Comparison of ENCODE assay signal across 10 cellular contexts in the genomic region with DNA sequence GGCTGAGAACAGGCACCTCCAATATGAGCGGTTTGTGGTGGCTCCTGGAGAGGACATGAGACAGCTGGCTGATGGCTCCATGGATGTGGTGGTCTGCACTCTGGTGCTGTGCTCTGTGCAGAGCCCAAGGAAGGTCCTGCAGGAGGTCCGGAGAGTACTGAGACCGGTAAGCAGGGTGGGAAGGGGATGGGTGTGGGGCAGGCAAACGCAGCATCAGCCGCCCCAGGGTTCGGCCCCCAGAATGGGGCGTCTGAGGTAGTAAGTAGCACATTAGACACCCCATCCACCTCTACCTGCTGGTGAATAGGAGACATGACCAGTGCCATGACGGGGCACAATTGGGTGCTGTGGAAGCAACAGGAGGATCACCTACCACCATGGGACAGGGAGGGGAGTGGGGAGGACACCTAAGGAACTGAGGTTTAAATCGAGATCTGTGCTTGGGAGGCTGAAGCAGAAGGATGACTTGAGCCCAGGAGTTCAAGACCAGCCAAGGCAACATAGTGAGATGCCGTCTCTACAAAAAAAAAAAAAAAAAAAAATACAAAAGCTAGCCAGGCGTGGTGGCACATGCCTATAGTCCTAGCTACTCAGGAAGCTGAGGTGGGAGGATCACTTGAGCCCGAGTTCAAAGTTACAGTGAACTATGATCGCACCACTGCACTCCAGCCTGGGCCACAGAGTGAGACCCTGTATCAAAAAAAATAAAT. TPM values are rescaled to one million over a fixed set of nuclear protein-coding genes. Genes with fewer than 3 reads are reported as not detected.
DNase-seq lines count a peak whose midpoint lies in the region; ATAC-seq and TF ChIP-seq lines count a peak whose summit lies in the region.
"Had no signal": no experiment of that assay in that cellular context is flagged by ENCODE, and none has a peak within 500 bp of the region (broad histone marks: within the 10 kb centered on the region; RNA-seq: fewer than 3 reads in every experiment).

No MANE protein-coding gene starts in this region.

- no peaks in the 10 kb centered on the region for H3K9me3 Mint-ChIP-seq in T-cell
- H3K9me3 Mint-ChIP-seq: natural killer cell treated with Interleukin-12 subunit alpha and Interleukin-12 subunit beta and Interleukin-15 and Interleukin-18, amount 100 ng/mL, for 72 hours had no signal

- TF ChIP-seq EP300 in upper lobe of left lung (IDR thresholded peaks at IDR 0.05): no peak

- DNase-seq in mucosa of descending colon: peak in 1 of 3 donors; percentile 44
- no peak for DNase-seq in upper lobe of left lung
- DNase-seq in T-cell: no peak
- no peak for DNase-seq in NCI-H2107 (lab: John Stamatoyannopoulos, UW)
- DNase-seq: NCI-H1417 treated with DMSO at 0.1 percent for 48 hours had no signal

- no peak for TF ChIP-seq POLR2A in upper lobe of left lung (IDR thresholded peaks at IDR 0.05)

- no peak for TF ChIP-seq CTCF in mucosa of descending colon (IDR thresholded peaks at IDR 0.05)
- no peak for TF ChIP-seq CTCF in upper lobe of left lung (IDR thresholded peaks at IDR 0.05)

- H3K27me3 ChIP-seq in HUES64 (ENCODE audit: insufficient read depth, low read length): no peaks in the 10 kb centered on the region
- H3K27me3 ChIP-seq in duodenal mucosa (ENCODE audit: control insufficient read depth in 1 of 2, insufficient read depth in 2 of 2, low read length in 2 of 2): no peaks in the 10 kb centered on the region
- H3K27me3 ChIP-seq in upper lobe of left lung: no peaks in the 10 kb centered on the region
- H3K27me3 ChIP-seq: gastroesophageal sphincter had no signal

- WGBS in HUES64: 91% methylated on average over 12 of the region's 13 CpGs
- WGBS in upper lobe of left lung, 2 donors: 79 to 83% methylated on average over 13 of the region's 13 CpGs

- no peak overlapping the region; the same call in 1 of the 2 replicates for H3K27ac ChIP-seq in HUES64 (ENCODE audit: low read depth, low read length)
- no peak overlapping the region for H3K27ac ChIP-seq in duodenal mucosa (ENCODE audit: low read depth, low read length)
- no peak overlapping the region for H3K27ac ChIP-seq in upper lobe of left lung

- H3K27me3 Mint-ChIP-seq in T-cell: peaks cover 33% of the 10 kb centered on the region in 2 donors

- no peaks in the 10 kb centered on the region for H3K36me3 Mint-ChIP-seq in T-cell
- H3K36me3 Mint-ChIP-seq: natural killer cell treated with Interleukin-12 subunit alpha and Interleukin-12 subunit beta and Interleukin-15 and Interleukin-18, amount 100 ng/mL, for 72 hours had no signal

- peaks cover 6% of the 10 kb centered on the region for H3K4me1 ChIP-seq in HUES64 (ENCODE audit: insufficient read depth, low read length)
- H3K4me1 ChIP-seq in duodenal mucosa (ENCODE audit: control insufficient read depth in 1 of 2, insufficient read depth in 2 of 2, low read length in 2 of 2): peaks cover 9 to 13% of the 10 kb centered on the region in 2 donors
- peaks cover 5% of the 10 kb centered on the region for H3K4me1 ChIP-seq in mucosa of descending colon (ENCODE audit: low read depth)
- peaks cover 7 to 16% (median 14%) of the 10 kb centered on the region in 4 donors for H3K4me1 ChIP-seq in upper lobe of left lung

- intact Hi-C loops in mucosa of descending colon (cut with DNase I, micrococcal nuclease): no loop called here

- POLR2A ChIA-PET in T-cell (lab: Charles Lee): interaction anchor here (0.6 kb wide), 2 partner anchors 231 to 440 kb away, joined by 3 to 6 read pairs; no protein-coding TSS in a partner anchor

- CTCF ChIA-PET in T-cell (lab: Charles Lee): interaction anchor here in 1 of 2 donors (0.7 kb wide), 1 partner anchor 1454 kb away, joined by 7 read pairs; no protein-coding TSS in a partner anchor

- H3K4me3 ChIP-seq in HUES64 (ENCODE audit: low read length): peak overlapping the region; percentile 43
- peak overlapping the region; percentile 83 to 86 for H3K4me3 ChIP-seq in duodenal mucosa (ENCODE audit: low read depth in 1 of 2, low read length in 2 of 2)
- H3K4me3 ChIP-seq in mucosa of descending colon: no peak overlapping the region
- H3K4me3 ChIP-seq in upper lobe of left lung: peak overlapping the region in 3 of 4 donors; percentile 7 to 35 (median 34)

- H3K4me1 Mint-ChIP-seq in T-cell: peaks cover 13 to 26% (median 16%) of the 10 kb centered on the region in 3 donors

- H3K27ac Mint-ChIP-seq in T-cell: no peak overlapping the region
- H3K27ac Mint-ChIP-seq: natural killer cell treated with Interleukin-12 subunit alpha and Interleukin-12 subunit beta and Interleukin-15 and Interleukin-18, amount 100 ng/mL, for 72 hours had no signal

- H3K9ac ChIP-seq in HUES64 (ENCODE audit: low read depth, low read length) (peak overlapping the region; percentile 18; the same call in 1 of the 2 replicates), duodenal mucosa (ENCODE audit: low read depth in 1 of 2, low read length in 2 of 2) (peak overlapping the region; percentile 1 to 63)

- ATAC-seq in mucosa of descending colon (peak; percentile 29), upper lobe of left lung (ENCODE audit: low FRiP score in 2 of 2) (peak in 1 of 2 donors; percentile 3), T-cell (replicated peaks in 1 of 4) (no peak), HG03520 (IDR thresholded peaks at IDR 0.05; ENCODE audit: unreplicated experiment) (no peak)
- ATAC-seq: natural killer cell treated with Interleukin-12 subunit alpha and Interleukin-12 subunit beta and Interleukin-15 and Interleukin-18, amount 100 ng/mL, for 72 hours had no signal

- no peaks in the 10 kb centered on the region for H3K9me3 ChIP-seq in HUES64 (ENCODE audit: insufficient read depth, low read depth, low read length)
- no peaks in the 10 kb centered on the region for H3K9me3 ChIP-seq in duodenal mucosa (ENCODE audit: control insufficient read depth in 1 of 2, low read length in 2 of 2)
- no peaks in the 10 kb centered on the region for H3K9me3 ChIP-seq in mucosa of descending colon
- H3K9me3 ChIP-seq in upper lobe of left lung: no peaks in the 10 kb centered on the region
- H3K9me3 ChIP-seq: gastroesophageal sphincter had no signal

- H3K36me3 ChIP-seq in HUES64 (ENCODE audit: insufficient read depth, low read length) (0 out of 2 replicates have a peak, but pooled peaks cover 13% of the 10 kb centered on the region), duodenal mucosa (ENCODE audit: control insufficient read depth in 1 of 2, insufficient read depth in 2 of 2, low read length in 2 of 2) (peaks cover 0 to 18% of the 10 kb centered on the region in 2 donors), mucosa of descending colon (ENCODE audit: low read depth) (no peaks in the 10 kb centered on the region), upper lobe of left lung (no peaks in the 10 kb centered on the region)

- peak overlapping the region in 1 of 3 donors; percentile 46 for H3K4me3 Mint-ChIP-seq in T-cell
- H3K4me3 Mint-ChIP-seq: natural killer cell treated with Interleukin-12 subunit alpha and Interleukin-12 subunit beta and Interleukin-15 and Interleukin-18, amount 100 ng/mL, for 72 hours had no signal

RNA-seq across cellular contexts. Expression of gene ITGA7, which starts 25.5 kb away (rescaled TPM):
- polyA plus RNA-seq in HUES64 (2013, experiment 1 of 2): 43.8 TPM
- 45.1 TPM for polyA plus RNA-seq in HUES64 (2013, experiment 2 of 2)
- total RNA-seq in mucosa of descending colon: 100 to 1,000 TPM in 1 of 3 donors, 10 to 100 TPM in 2; 16.5 to 449 (median 46.0) TPM
- total RNA-seq in upper lobe of left lung: 10 to 100 TPM in 3 of 6 donors, 1 to 10 TPM in 3; 4.6 to 30.4 (median 9.0) TPM
- total RNA-seq in T-cell: 1 to 10 TPM; 2.6 to 4.6 (median 3.1) TPM

RNA-seq across cellular contexts. Expression of gene BLOC1S1, which starts 33.6 kb away (rescaled TPM):
- 90.1 TPM for polyA plus RNA-seq in HUES64 (2013, experiment 1 of 2)
- polyA plus RNA-seq in HUES64 (2013, experiment 2 of 2): 106 TPM
- total RNA-seq in mucosa of descending colon: 100 to 1,000 TPM; 201 to 285 (median 241) TPM
- 100 to 1,000 TPM in 5 of 6 donors, 10 to 100 TPM in 1; 34.6 to 255 (median 139) TPM for total RNA-seq in upper lobe of left lung
- total RNA-seq in T-cell: 10 to 100 TPM; 49.4 to 76.6 (median 72.7) TPM

RNA-seq across cellular contexts. Expression of gene RDH5, which starts 38.0 kb away (rescaled TPM):
- polyA plus RNA-seq in HUES64 (2013, experiment 1 of 2): 2.1 TPM
- 1.6 TPM for polyA plus RNA-seq in HUES64 (2013, experiment 2 of 2)
- total RNA-seq in mucosa of descending colon (10 to 100 TPM; 21.5 to 48.1 (median 35.8) TPM), upper lobe of left lung (10 to 100 TPM in 1 of 6 donors, 1 to 10 TPM in 5; 3.8 to 37.7 (median 5.6) TPM), T-cell (10 to 100 TPM; 13.0 to 29.1 (median 22.4) TPM)

RNA-seq across cellular contexts. Expression of gene OR10P1, which starts 45.5 kb away (rescaled TPM):
- not detected for polyA plus RNA-seq in HUES64 (2013, experiment 1 of 2)
- polyA plus RNA-seq in HUES64 (2013, experiment 2 of 2): not detected
- total RNA-seq in mucosa of descending colon (not detected), upper lobe of left lung (not detected), T-cell (not detected)
- total RNA-seq: gastroesophageal sphincter; natural killer cell treated with Interleukin-12 subunit alpha and Interleukin-12 subunit beta and Interleukin-15 and Interleukin-18, amount 100 ng/mL, for 72 hours had no signal

RNA-seq across cellular contexts. Expression of gene CD63, which starts 46.6 kb away (rescaled TPM):
- polyA plus RNA-seq in HUES64 (2013, experiment 1 of 2): 373 TPM
- 387 TPM for polyA plus RNA-seq in HUES64 (2013, experiment 2 of 2)
- total RNA-seq in mucosa of descending colon (1,000 to 10,000 TPM in 2 of 3 donors, 100 to 1,000 TPM in 1; 992 to 1,177 (median 1,016) TPM), upper lobe of left lung (1,000 to 10,000 TPM in 3 of 6 donors, 100 to 1,000 TPM in 3; 399 to 1,448 (median 972) TPM), T-cell (10 to 100 TPM; 41.3 to 88.2 (median 73.5) TPM)
